In genomic region chr17:27994586-27994985, GRCh38 we compare ENCODE assay signal across 22 cellular contexts.
"Had no signal": no experiment of that assay in that cellular context is flagged by ENCODE, and none has a peak within 500 bp of the region (broad histone marks: within the 10 kb centered on the region; RNA-seq: fewer than 3 reads in every experiment).

No MANE protein-coding gene starts in this region.

- H3K4me3 ChIP-seq: hepatocyte, sigmoid colon, smooth muscle cell, thyroid gland, upper lobe of right lung had no signal

- H3K27me3 ChIP-seq: foreskin keratinocyte, hepatocyte, sigmoid colon, thyroid gland, upper lobe of right lung had no signal

- H3K79me2 ChIP-seq: hepatocyte had no signal

- H2AFZ ChIP-seq: hepatocyte had no signal

- H3K36me3 ChIP-seq: sigmoid colon, thyroid gland, upper lobe of right lung had no signal

- H3K27ac ChIP-seq: foreskin keratinocyte, hepatocyte, sigmoid colon, thyroid gland, upper lobe of right lung had no signal

- H3K9me3 ChIP-seq: sigmoid colon, thyroid gland, upper lobe of right lung had no signal

- H3K4me1 ChIP-seq: sigmoid colon, upper lobe of right lung had no signal

- DNase-seq: activated CD4-positive, alpha-beta T cell treated with anti-CD3 and anti-CD28 coated beads for 36 hours; activated CD4-positive, alpha-beta T cell treated with anti-CD3 and anti-CD28 coated beads, Interleukin-2, amount 50 U/mL, for 4 hours; activated CD8-positive, alpha-beta memory T cell treated with anti-CD3 and anti-CD28 coated beads for 24 hours; activated CD8-positive, alpha-beta memory T cell treated with anti-CD3 and anti-CD28 coated beads, Interleukin-2, amount 50 U/mL, for 4 hours; activated naive CD8-positive, alpha-beta T cell treated with anti-CD3 and anti-CD28 coated beads for 36 hours; activated T-cell treated with anti-CD3 and anti-CD28 coated beads, Interleukin-2, amount 50 U/mL, for 24 hours; effector CD8-positive, alpha-beta T cell; erythroblast; foreskin keratinocyte; glutamatergic neuron; mesenchymal stem cell; naive B cell; occipital lobe; retina; sigmoid colon; stimulated activated CD4-positive, alpha-beta T cell treated with anti-CD3 and anti-CD28 coated beads, Interleukin-15, amount 100 ng/mL, for 24 hours; stimulated activated naive CD4-positive, alpha-beta T cell; T-helper 9 cell; thyroid gland; upper lobe of right lung had no signal

- H3K4me2 ChIP-seq: hepatocyte, smooth muscle cell had no signal
